Comparison of ENCODE assay signal across 9 cellular contexts in genomic region chr16:76653390-76654026, GRCh38.
A peak's percentile ranks its signal among the peaks of the same experiment; 100 is the strongest.
DNase-seq lines count a peak whose midpoint lies in the region; ATAC-seq, FAIRE-seq and TF ChIP-seq lines count a peak whose summit lies in the region.
"Had no signal": no experiment of that assay in that cellular context is flagged by ENCODE, and none has a peak within 500 bp of the region (broad histone marks: within the 10 kb centered on the region; RNA-seq: fewer than 3 reads in every experiment).

No MANE protein-coding gene starts in this region.

- H3K27me3 ChIP-seq in upper lobe of right lung: no peaks in the 10 kb centered on the region

- no peak for TF ChIP-seq POLR2A in H54 (IDR thresholded peaks at IDR 0.05; ENCODE audit: low read depth, low read length)

- intact Hi-C loops in upper lobe of right lung (cut with DNase I): no loop called here

- H3K4me1 ChIP-seq in upper lobe of right lung: no peaks in the 10 kb centered on the region

- TF ChIP-seq CTCF in upper lobe of right lung (IDR thresholded peaks at IDR 0.05): peak; percentile 41

- no peaks in the 10 kb centered on the region for H3K9me3 ChIP-seq in upper lobe of right lung

- no peaks in the 10 kb centered on the region for H3K36me3 ChIP-seq in upper lobe of right lung

- no peak overlapping the region for H3K4me3 ChIP-seq in upper lobe of right lung

- no peak overlapping the region for H3K27ac ChIP-seq in upper lobe of right lung

- DNase-seq in ELR (ENCODE audit: low read depth): peak; percentile 31
- DNase-seq in H54 (ENCODE audit: insufficient read length, low spot score): no peak
- DNase-seq in NCI-H1092 (lab: John Stamatoyannopoulos, UW): peak; percentile 83
- peak; percentile 12 to 81 for DNase-seq in hippocampal formation (lab: John Stamatoyannopoulos, UW)
- no peak for DNase-seq in upper lobe of right lung
- no peak for DNase-seq in activated effector memory CD4-positive, alpha-beta T cell treated with Interleukin-2 at 50 U/mL for 16 hours
- no peak for DNase-seq in AG08395 (ENCODE audit: low spot score)
- DNase-seq: naive B cell had no signal

- FAIRE-seq in H54 (lab: Jason Lieb, UNC): peak; percentile 48

- peak; percentile 76; the same call in 2 of the 3 replicates for ATAC-seq in SK-N-SH treated with all-trans-retinoic acid at 6 μM for 48 hours
- ATAC-seq in upper lobe of right lung: peak; percentile 43

TF ChIP-seq in SK-N-SH treated with all-trans-retinoic acid at 6 μM for 48 hours, 23 proteins besides CTCF, POLR2A, EP300 and RAD21:
- TF ChIP-seq TCF4 (CRISPR knock-in tag; IDR thresholded peaks at IDR 0.05; ENCODE audit: borderline replicate concordance): no peak
- TF ChIP-seq ZNF70 (CRISPR knock-in tag; IDR thresholded peaks at IDR 0.05): no peak
- no peak for TF ChIP-seq ZNF8 (CRISPR knock-in tag; IDR thresholded peaks at IDR 0.05)
- no peak for TF ChIP-seq TSHZ2 (CRISPR knock-in tag; IDR thresholded peaks at IDR 0.05)
- TF ChIP-seq CREB5 (CRISPR knock-in tag; IDR thresholded peaks at IDR 0.05; ENCODE audit: low read depth): no peak
- TF ChIP-seq CSDC2 (CRISPR knock-in tag; IDR thresholded peaks at IDR 0.05): no peak
- no peak for TF ChIP-seq ZC3H10 (CRISPR knock-in tag; IDR thresholded peaks at IDR 0.05)
- no peak for TF ChIP-seq PPARA (CRISPR knock-in tag; IDR thresholded peaks at IDR 0.05; ENCODE audit: borderline replicate concordance)
- no peak for TF ChIP-seq ZFP3 (CRISPR knock-in tag; IDR thresholded peaks at IDR 0.05)

Comparison
In these comparisons a context has a peak if more than half of its experiments do, and no peak if none do; other contexts are left out.
1. DNase-seq: peak in ELR (single experiment), NCI-H1092 (single experiment) and hippocampal formation (2 of 2); none in H54 (single experiment), upper lobe of right lung (single experiment), activated effector memory CD4-positive, alpha-beta T cell treated with Interleukin-2 at 50 U/mL for 16 hours (single experiment) and AG08395 (single experiment).